Comparison of ENCODE assay signal across 14 cellular contexts in genomic region chr4:150974750-150975149, GRCh38. TPM values are rescaled to one million over a fixed set of nuclear protein-coding genes. Genes with fewer than 3 reads are reported as not detected.
DNase-seq lines count a peak whose midpoint lies in the region; ATAC-seq and TF ChIP-seq lines count a peak whose summit lies in the region.
"Had no signal": no experiment of that assay in that cellular context is flagged by ENCODE, and none has a peak within 500 bp of the region (broad histone marks: within the 10 kb centered on the region; RNA-seq: fewer than 3 reads in every experiment).

No MANE protein-coding gene starts in this region.

- H3K27me3 ChIP-seq in hepatocyte, result no peaks in the 10 kb centered on the region

- H3K79me2 ChIP-seq in hepatocyte, result peaks cover 91% of the 10 kb centered on the region

- no peaks in the 10 kb centered on the region for H3K36me3 ChIP-seq in hepatocyte (replicated peaks; ENCODE audit: insufficient read depth, low read depth)

- POLR2A ChIA-PET in activated CD8-positive, alpha-beta T cell treated with anti-CD3 and anti-CD28 coated beads for 36 hours (lab: Charles Lee), result no interaction called here

- peaks cover 4% of the 10 kb centered on the region for H3K9me3 ChIP-seq in hepatocyte (ENCODE audit: low read depth)
- H3K9me3 ChIP-seq: psoas muscle had no signal

- no peak overlapping the region for H3K4me3 ChIP-seq in hepatocyte
- H3K4me3 ChIP-seq: psoas muscle had no signal

- peak overlapping the region; percentile 42 for H3K4me2 ChIP-seq in hepatocyte

- DNase-seq in hepatocyte (ENCODE audit: low spot score) (no peak), foreskin melanocyte (no peak), cerebellar nuclear complex (lab: John Stamatoyannopoulos, UW) (no peak)
- no peak for DNase-seq in activated CD8-positive, alpha-beta T cell treated with anti-CD3 and anti-CD28 coated beads for 36 hours
- DNase-seq: AML-193, Kasumi-1, psoas muscle had no signal

- intact Hi-C loops in activated CD8-positive, alpha-beta T cell treated with anti-CD3 and anti-CD28 coated beads for 36 hours (cut with micrococcal nuclease), result loop anchor here (5.0 kb wide), 1 partner anchor 38 kb away; no protein-coding TSS in a partner anchor

- peaks cover 9% of the 10 kb centered on the region for H3K4me1 ChIP-seq in hepatocyte (ENCODE audit: insufficient read depth)

- H3K9me3 Mint-ChIP-seq in activated CD8-positive, alpha-beta T cell treated with anti-CD3 and anti-CD28 coated beads for 36 hours, result peaks cover 6% of the 10 kb centered on the region
- H3K9me3 Mint-ChIP-seq: stimulated activated naive CD8-positive, alpha-beta T cell treated with anti-CD3 and anti-CD28 coated beads, Interleukin-15, Interleukin-2, amounts not matched to agents 100 ng/mL and 50 ng/mL, for 24 hours had no signal

- no peak overlapping the region for H3K4me3 Mint-ChIP-seq in activated CD8-positive, alpha-beta T cell treated with anti-CD3 and anti-CD28 coated beads for 36 hours
- H3K4me3 Mint-ChIP-seq: activated naive CD4-positive, alpha-beta T cell treated with anti-CD3 and anti-CD28 coated beads, Interleukin-2, amount 50 U/mL, for 24 hours; stimulated activated naive CD8-positive, alpha-beta T cell treated with anti-CD3 and anti-CD28 coated beads, Interleukin-15, Interleukin-2, amounts not matched to agents 100 ng/mL and 50 ng/mL, for 24 hours had no signal

- peaks cover 16% of the 10 kb centered on the region for H3K36me3 Mint-ChIP-seq in activated CD8-positive, alpha-beta T cell treated with anti-CD3 and anti-CD28 coated beads for 36 hours (ENCODE audit: low read depth)

- H3K27ac Mint-ChIP-seq in activated CD8-positive, alpha-beta T cell treated with anti-CD3 and anti-CD28 coated beads for 36 hours, result no peak overlapping the region
- H3K27ac Mint-ChIP-seq: activated naive CD4-positive, alpha-beta T cell treated with anti-CD3 and anti-CD28 coated beads, Interleukin-2, amount 50 U/mL, for 24 hours; stimulated activated naive CD8-positive, alpha-beta T cell treated with anti-CD3 and anti-CD28 coated beads, Interleukin-15, Interleukin-2, amounts not matched to agents 100 ng/mL and 50 ng/mL, for 24 hours had no signal

- peaks cover 4% of the 10 kb centered on the region for H4K20me1 ChIP-seq in hepatocyte (ENCODE audit: insufficient read depth, poor library complexity, severe bottlenecking)

- ATAC-seq in GM18519 (IDR thresholded peaks at IDR 0.05; ENCODE audit: low FRiP score, unreplicated experiment) (peak; percentile 46), GM21528 (IDR thresholded peaks at IDR 0.05; ENCODE audit: low FRiP score, unreplicated experiment) (peak; percentile 74), HG03139 (IDR thresholded peaks at IDR 0.05; ENCODE audit: unreplicated experiment) (peak; percentile 69), HG03521 (IDR thresholded peaks at IDR 0.05; ENCODE audit: unreplicated experiment) (no peak)
- ATAC-seq in activated CD8-positive, alpha-beta T cell treated with anti-CD3 and anti-CD28 coated beads for 36 hours, result no peak
- ATAC-seq: esophagus mucosa, psoas muscle had no signal

- no peaks in the 10 kb centered on the region for H3K9me2 ChIP-seq in hepatocyte (replicated peaks; ENCODE audit: insufficient read depth)

- H3K27me3 Mint-ChIP-seq in activated CD8-positive, alpha-beta T cell treated with anti-CD3 and anti-CD28 coated beads for 36 hours, result no peaks in the 10 kb centered on the region
- H3K27me3 Mint-ChIP-seq: activated naive CD4-positive, alpha-beta T cell treated with anti-CD3 and anti-CD28 coated beads, Interleukin-2, amount 50 U/mL, for 24 hours; stimulated activated naive CD8-positive, alpha-beta T cell treated with anti-CD3 and anti-CD28 coated beads, Interleukin-15, Interleukin-2, amounts not matched to agents 100 ng/mL and 50 ng/mL, for 24 hours had no signal

- H3K27ac ChIP-seq in hepatocyte, result peak overlapping the region; percentile 38
- H3K27ac ChIP-seq: psoas muscle had no signal

- CTCF ChIA-PET in activated CD8-positive, alpha-beta T cell treated with anti-CD3 and anti-CD28 coated beads for 36 hours (lab: Charles Lee), result interaction anchor here (0.9 to 1.2 kb wide), 2 partner anchors 12 to 40 kb away, joined by 3 read pairs; no protein-coding TSS in a partner anchor

- no peak for TF ChIP-seq CTCF in hepatocyte (IDR thresholded peaks at IDR 0.05; ENCODE audit: poor library complexity)
- no peak for TF ChIP-seq CTCF in activated CD8-positive, alpha-beta T cell treated with anti-CD3 and anti-CD28 coated beads for 36 hours (IDR thresholded peaks at IDR 0.05)

- whole genome bisulfite sequencing in hepatocyte (ENCODE audit: low lambda C conversion rate, missing lambda C conversion rate), result 64% methylated on average over 1 of the region's 1 CpG

- peaks cover 74% of the 10 kb centered on the region for H3K4me1 Mint-ChIP-seq in activated CD8-positive, alpha-beta T cell treated with anti-CD3 and anti-CD28 coated beads for 36 hours (ENCODE audit: low read depth)

- H2AFZ ChIP-seq in hepatocyte, result no peak overlapping the region

RNA-seq across cellular contexts. Expression of gene LRBA, which starts 40.3 kb away (rescaled TPM):
- 69.4 and 71.0 TPM in 2 replicates for total RNA-seq in hepatocyte
- 14.1 and 15.3 TPM in 2 replicates for polyA plus RNA-seq in hepatocyte
- 10 to 100 TPM; 48.1 to 52.5 TPM for total RNA-seq in activated CD8-positive, alpha-beta T cell treated with anti-CD3 and anti-CD28 coated beads for 36 hours

Comparison
In these comparisons a context has a peak if more than half of its experiments do, and no peak if none do; other contexts are left out.
1. ATAC-seq: peak in GM18519 (single experiment), GM21528 (single experiment) and HG03139 (single experiment); none in HG03521 (single experiment) and activated CD8-positive, alpha-beta T cell treated with anti-CD3 and anti-CD28 coated beads for 36 hours (single experiment).